Comparison of ENCODE assay signal across 18 cellular contexts in genomic region chr14:55094630-55095157, GRCh38. TPM values are rescaled to one million over a fixed set of nuclear protein-coding genes. Genes with fewer than 3 reads are reported as not detected.
DNase-seq lines count a peak whose midpoint lies in the region; ATAC-seq, FAIRE-seq and TF ChIP-seq lines count a peak whose summit lies in the region.
"Had no signal": no experiment of that assay in that cellular context is flagged by ENCODE, and none has a peak within 500 bp of the region (broad histone marks: within the 10 kb centered on the region; RNA-seq: fewer than 3 reads in every experiment).

No MANE protein-coding gene starts in this region.

- H3K27me3 ChIP-seq in PC-9 (ENCODE audit: insufficient read depth, low read depth): no peaks in the 10 kb centered on the region
- H3K27me3 ChIP-seq: brain microvascular endothelial cell, ovary had no signal

- H4K20me1 ChIP-seq in PC-9 (ENCODE audit: insufficient read depth): no peaks in the 10 kb centered on the region

- H3K27ac ChIP-seq in A549: peak overlapping the region in 1 of 2 experiments; percentile 43; a peak in 1 of 6 replicates
- peak overlapping the region; percentile 21 for H3K27ac ChIP-seq in PC-9
- H3K27ac ChIP-seq in epithelial cell of prostate: peak overlapping the region; percentile 16
- H3K27ac ChIP-seq: brain microvascular endothelial cell, ovary had no signal

- peak overlapping the region; percentile 24; the same call in 2 of the 3 replicates for H3K4me2 ChIP-seq in A549
- H3K4me2 ChIP-seq in PC-9: peak overlapping the region; percentile 27; the same call in 1 of the 2 replicates

- H3K4me3 ChIP-seq in A549 (no peak overlapping the region), PC-9 (no peak overlapping the region)
- H3K4me3 ChIP-seq: ovary had no signal

- WGBS in A549 (ENCODE audit: missing lambda C conversion rate): 75% methylated on average over 7 of the region's 7 CpGs

- TF ChIP-seq POLR2A in A549 (IDR thresholded peaks at IDR 0.05; ENCODE audit: low read length): no peak

- no peak for TF ChIP-seq CTCF in A549 (IDR thresholded peaks at IDR 0.05)
- TF ChIP-seq CTCF in PC-9 (conservative IDR thresholded peaks at IDR 0.05): no peak

- H3K9me2 ChIP-seq in PC-9 (ENCODE audit: insufficient read depth): no peaks in the 10 kb centered on the region

- no peak for FAIRE-seq in A549 (lab: Jason Lieb, UNC)
- FAIRE-seq in HTR-8/SVneo (lab: Jason Lieb, UNC): peak; percentile 76
- FAIRE-seq: H1, islet of Langerhans had no signal

- POLR2A ChIA-PET in A549 (lab: Yijun Ruan, JAX): interaction anchor here (0.6 to 0.9 kb wide), 2 partner anchors 18 to 35 kb away, joined by 3 to 9 read pairs; no protein-coding TSS in a partner anchor
- POLR2A ChIA-PET in PC-9 (lab: Charles Lee; ENCODE audit: unreplicated experiment): interaction anchor here (0.9 kb wide), 1 partner anchor 18 kb away, joined by 8 read pairs; no protein-coding TSS in a partner anchor

- H2AFZ ChIP-seq in PC-9: no peak overlapping the region

- CTCF ChIA-PET in A549 (lab: Yijun Ruan, JAX) (interaction anchor here (0.5 to 10.9 kb wide), 7 partner anchors 11 to 145 kb away, joined by 3 to 183 read pairs (median 3); partner anchors contain the start of gene LGALS3), PC-9 (lab: Charles Lee) (interaction anchor here (0.7 kb wide), 1 partner anchor 276 kb away, joined by 5 read pairs; no protein-coding TSS in a partner anchor)

- BruUV-seq in PC-9 (replicated peaks; lab: Mats Ljungman, UMichigan): no TSS peak

- H3F3A ChIP-seq in PC-9 (ENCODE audit: insufficient read depth, low read depth): peaks cover 31% of the 10 kb centered on the region; the same call in 1 of the 2 replicates

- TF ChIP-seq EP300 in A549 (IDR thresholded peaks at IDR 0.05): no peak

- H3K4me1 ChIP-seq in A549: peaks cover 16% of the 10 kb centered on the region; the same call in 2 of the 3 replicates
- H3K4me1 ChIP-seq in PC-9 (replicated peaks; ENCODE audit: insufficient read depth): peaks cover 45% of the 10 kb centered on the region

- no peak for DNase-seq in A549 (ENCODE audit: low read depth in 1 of 2, low spot score in 1 of 2)
- peak; percentile 83 for DNase-seq in HTR-8/SVneo (ENCODE audit: insufficient read length, low spot score)
- peak in 1 of 2 experiments; percentile 70 for DNase-seq in PC-9
- DNase-seq in epithelial cell of prostate (ENCODE audit: low read depth, low spot score): no peak
- no peak for DNase-seq in AG08396 (ENCODE audit: low spot score)
- DNase-seq: activated CD8-positive, alpha-beta T cell treated with anti-CD3 and anti-CD28 coated beads, Interleukin-2, amount 10 ng/mL, durations not matched to agents 7 days and 5 days; activated effector memory CD4-positive, alpha-beta T cell treated with anti-CD3 and anti-CD28 coated beads, Interleukin-2, amount 50 U/mL, for 16 hours; brain microvascular endothelial cell; Caco-2; effector CD8-positive, alpha-beta T cell; NCI-H1105; NK-92 treated with Interleukin-12 subunit alpha and Interleukin-12 subunit beta, amount 100 ng/mL, for 24 hours; ovary had no signal

- no peaks in the 10 kb centered on the region for H3K79me2 ChIP-seq in PC-9 (ENCODE audit: low read depth)

- ATAC-seq in A549 (peak in 1 of 2 experiments; percentile 19; a peak in 1 of 6 replicates), HG03025 (IDR thresholded peaks at IDR 0.05; ENCODE audit: low FRiP score, unreplicated experiment) (no peak), GM18520 (IDR thresholded peaks at IDR 0.05; ENCODE audit: unreplicated experiment) (no peak), GM21529 (IDR thresholded peaks at IDR 0.05; ENCODE audit: unreplicated experiment) (no peak)
- ATAC-seq: activated CD8-positive, alpha-beta T cell treated with anti-CD3 and anti-CD28 coated beads, Interleukin-2, amount 10 ng/mL, durations not matched to agents 7 days and 5 days had no signal

- intact Hi-C loops in PC-9 (cut with micrococcal nuclease; ENCODE audit: unreplicated experiment): no loop called here

- no peak for TF ChIP-seq RAD21 in A549 (conservative IDR thresholded peaks at IDR 0.05 in 1 of 2, IDR thresholded peaks at IDR 0.05 in 1 of 2)

- no peaks in the 10 kb centered on the region for H3K9me3 ChIP-seq in A549
- H3K9me3 ChIP-seq in PC-9 (ENCODE audit: insufficient read depth, low read depth): no peaks in the 10 kb centered on the region
- H3K9me3 ChIP-seq: Caco-2, ovary had no signal

- H3K36me3 ChIP-seq in PC-9 (ENCODE audit: low read depth): no peaks in the 10 kb centered on the region
- H3K36me3 ChIP-seq: brain microvascular endothelial cell, ovary had no signal

TF ChIP-seq in A549, 52 proteins besides CTCF, POLR2A, EP300 and RAD21:
- TF ChIP-seq RNF2 (IDR thresholded peaks at IDR 0.05; ENCODE audit: borderline replicate concordance, low read depth) (no peak), BCL3 (IDR thresholded peaks at IDR 0.05) (no peak), MAFK (IDR thresholded peaks at IDR 0.05; ENCODE audit: partially characterized antibody) (no peak), GATA3 (IDR thresholded peaks at IDR 0.05; ENCODE audit: borderline replicate concordance) (no peak), ZSCAN20 (CRISPR knock-in tag; IDR thresholded peaks at IDR 0.05) (no peak), KDM1A (IDR thresholded peaks at IDR 0.05; ENCODE audit: low read depth) (no peak), PBX3 (IDR thresholded peaks at IDR 0.05) (no peak), CHD2 (IDR thresholded peaks at IDR 0.05; ENCODE audit: low read length, partially characterized antibody) (no peak), ZFP36 (IDR thresholded peaks at IDR 0.05; ENCODE audit: borderline replicate concordance, partially characterized antibody) (no peak), USF2 (IDR thresholded peaks at IDR 0.05) (no peak), ZNF302 (CRISPR knock-in tag; IDR thresholded peaks at IDR 0.05) (no peak), ZC3H11A (IDR thresholded peaks at IDR 0.05) (no peak)

RNA-seq across cellular contexts. Expression of gene LGALS3, which starts 34.4 kb away (rescaled TPM):
- polyA plus RNA-seq in A549 (2011; rRNA removed): 53.6 and 61.0 TPM in 2 replicates
- 40.9 and 52.4 TPM in 2 replicates for polyA plus RNA-seq in A549 (2012; cell fraction: cytosol; rRNA removed)
- 64.0 and 70.6 TPM in 2 replicates for polyA plus RNA-seq in A549 (2012; cell fraction: nucleus; rRNA removed)
- polyA plus RNA-seq in A549 (2017; fragmentation: RNase III; extraction: RNeasy Plus Mini Kit Qiagen cat#74134 plus additional on column Dnase treatment): 57.2 to 65.6 TPM (median 60.2 TPM) in 3 replicates
- 21.6 and 22.6 TPM in 2 replicates for polyA minus RNA-seq in A549 (2011; rRNA and poly(A)+ RNA removed)
- total RNA-seq in PC-9 (2021): 122 and 142 TPM in 2 replicates

RNA-seq across cellular contexts. Expression of gene MAPK1IP1L, which starts 43.2 kb away (rescaled TPM):
- polyA plus RNA-seq in A549 (2011; rRNA removed) (72.3 and 76.1 TPM in 2 replicates), A549 (2017; fragmentation: RNase III; extraction: RNeasy Plus Mini Kit Qiagen cat#74134 plus additional on column Dnase treatment) (42.9 to 48.2 TPM (median 43.0 TPM) in 3 replicates)
- polyA plus RNA-seq in A549 (2012; cell fraction: cytosol; rRNA removed): 145 and 182 TPM in 2 replicates
- 144 and 188 TPM in 2 replicates for polyA plus RNA-seq in A549 (2012; cell fraction: nucleus; rRNA removed)
- polyA minus RNA-seq in A549 (2011; rRNA and poly(A)+ RNA removed): 284 and 330 TPM in 2 replicates
- total RNA-seq in PC-9 (2021): 54.3 and 79.7 TPM in 2 replicates
